9 cellular contexts compared by ENCODE assay signal in genomic region chr10:119667562-119668328, GRCh38. TPM values are rescaled to one million over a fixed set of nuclear protein-coding genes. Genes with fewer than 3 reads are reported as not detected.
DNase-seq lines count a peak whose midpoint lies in the region; ATAC-seq, FAIRE-seq and TF ChIP-seq lines count a peak whose summit lies in the region.
"Had no signal": no experiment of that assay in that cellular context is flagged by ENCODE, and none has a peak within 500 bp of the region (broad histone marks: within the 10 kb centered on the region; RNA-seq: fewer than 3 reads in every experiment).

No MANE protein-coding gene starts in this region.

- whole genome bisulfite sequencing in HUES64 = 41% methylated on average over 12 of the region's 12 CpGs
- 18% methylated on average over 11 of the region's 12 CpGs for WGBS in K562 (ENCODE audit: insufficient coverage, low coverage, missing lambda C conversion rate)
- WGBS in urinary bladder = 28% methylated on average over 12 of the region's 12 CpGs

- TF ChIP-seq RAD21 in K562 (CRISPR knock-in tag; conservative IDR thresholded peaks at IDR 0.05 in 1 of 2, IDR thresholded peaks at IDR 0.05 in 1 of 2) = 0 out of 4 replicates have a peak, but pooled peaks of 1 of the 2 experiments have one; percentile 21

- TF ChIP-seq CTCF in K562 (IDR thresholded peaks at IDR 0.05 in 2 of 3, conservative IDR thresholded peaks at IDR 0.05 in 1 of 3; ENCODE audit: insufficient read depth in 2 of 3, low read depth in 1 of 3, low read length in 3 of 3) = no peak; a peak in 1 of 6 replicates

- H3K9me1 ChIP-seq in K562 (ENCODE audit: control insufficient read depth, insufficient read depth, low read length) = peaks cover 8% of the 10 kb centered on the region

- DNase-seq in AG08396 (ENCODE audit: low spot score) = peak; percentile 94
- peak in 2 of 4 experiments; percentile 62 to 74 for DNase-seq in K562 (ENCODE audit: extremely low read depth in 1 of 4, low spot score in 3 of 4)
- DNase-seq in kidney glomerular epithelial cell (lab: John Stamatoyannopoulos, UW) = peak; percentile 91
- DNase-seq in LoVo (ENCODE audit: low spot score) = no peak
- DNase-seq in NCI-H2029 (lab: John Stamatoyannopoulos, UW) = no peak
- DNase-seq in T-helper 2 cell = no peak

- intact Hi-C loops in K562 (cut with micrococcal nuclease) = no loop called here

- H2AFZ ChIP-seq in K562 (ENCODE audit: low read depth, low read length) = no peak overlapping the region

- peaks cover 59% of the 10 kb centered on the region for H3K79me2 ChIP-seq in K562 (ENCODE audit: control insufficient read depth, insufficient read depth, low read length)

- peak; percentile 94 for FAIRE-seq in K562 (lab: Jason Lieb, UNC)
- FAIRE-seq: frontal cortex had no signal

- TF ChIP-seq EP300 in K562 (IDR thresholded peaks at IDR 0.05; ENCODE audit: low read length) = no peak

- POLR2A ChIA-PET in K562 (lab: Yijun Ruan, JAX) = no interaction called here

- no TSS peak for BruUV-seq in K562 (replicated peaks; lab: Mats Ljungman, UMichigan)

- CTCF ChIA-PET in K562 (lab: Yijun Ruan, JAX; ENCODE audit: low intra/inter-chr PET ratio) = no interaction called here

- H4K20me1 ChIP-seq in K562 (replicated peaks; ENCODE audit: control insufficient read depth, insufficient read depth, low read length) = peaks cover 29% of the 10 kb centered on the region

- TF ChIP-seq POLR2A in K562 (conservative IDR thresholded peaks at IDR 0.05) = no peak

- no peak overlapping the region for H3K9ac ChIP-seq in HUES64 (ENCODE audit: low read depth, low read length)
- H3K9ac ChIP-seq in K562 (ENCODE audit: insufficient read depth in 1 of 2, low read depth in 2 of 2, low read length in 2 of 2) = peak overlapping the region; percentile 37 to 72; a peak in 3 of 4 replicates

- H3K27me3 ChIP-seq in HUES64 (ENCODE audit: insufficient read depth, low read length) (no peaks in the 10 kb centered on the region), K562 (ENCODE audit: control insufficient read depth in 2 of 2, insufficient read depth in 2 of 2, low read length in 2 of 2) (no peaks in the 10 kb centered on the region)

- H3K27ac ChIP-seq in HUES64 (ENCODE audit: low read depth, low read length) (peak overlapping the region; percentile 46), K562 (ENCODE audit: extremely low read depth, low read depth, low read length) (peak overlapping the region; percentile 62), urinary bladder (ENCODE audit: low read depth) (peak overlapping the region; percentile 11)

- in situ Hi-C loops in K562 (cut with MboI) = no loop called here

- H3K36me3 ChIP-seq in HUES64 (ENCODE audit: insufficient read depth, low read length) = peaks cover 21% of the 10 kb centered on the region
- peaks cover 48% of the 10 kb centered on the region; the same call in 2 of the 3 replicates for H3K36me3 ChIP-seq in K562 (ENCODE audit: control insufficient read depth, insufficient read depth, low read length)
- H3K36me3 ChIP-seq in urinary bladder (ENCODE audit: insufficient read depth) = peaks cover 12% of the 10 kb centered on the region

- H3K4me1 ChIP-seq in HUES64 (ENCODE audit: insufficient read depth, low read length) (peaks cover 19% of the 10 kb centered on the region), K562 (replicated peaks in 1 of 2; ENCODE audit: control insufficient read depth in 2 of 2, insufficient read depth in 2 of 2, low read length in 2 of 2) (peaks cover 21 to 25% of the 10 kb centered on the region in 2 experiments; a peak in 4 of 5 replicates), urinary bladder (ENCODE audit: insufficient read depth) (no peaks in the 10 kb centered on the region)

- no peak overlapping the region for H3K4me3 ChIP-seq in HUES64 (ENCODE audit: low read length)
- H3K4me3 ChIP-seq in K562 = no peak overlapping the region
- H3K4me3 ChIP-seq in urinary bladder (ENCODE audit: low read depth, low read length) = no peak overlapping the region

- peak; percentile 82 for ATAC-seq in K562

- H3K9me3 ChIP-seq in HUES64 (ENCODE audit: insufficient read depth, low read depth, low read length) = no peaks in the 10 kb centered on the region
- H3K9me3 ChIP-seq in K562 (replicated peaks; ENCODE audit: control insufficient read depth, insufficient read depth, low read depth, low read length) = no peaks in the 10 kb centered on the region

- H3K4me2 ChIP-seq in K562 (ENCODE audit: insufficient read depth, low read length) = peak overlapping the region; percentile 56

TF ChIP-seq in K562, 482 proteins besides CTCF, POLR2A, EP300 and RAD21 (continues in another document):
- no peak for TF ChIP-seq PPARD (CRISPR knock-in tag; IDR thresholded peaks at IDR 0.05)
- TF ChIP-seq CREM (IDR thresholded peaks at IDR 0.05; ENCODE audit: low read depth) = 0 out of 2 replicates have a peak, but pooled peaks have one; percentile 16
- TF ChIP-seq, protein P1, sequence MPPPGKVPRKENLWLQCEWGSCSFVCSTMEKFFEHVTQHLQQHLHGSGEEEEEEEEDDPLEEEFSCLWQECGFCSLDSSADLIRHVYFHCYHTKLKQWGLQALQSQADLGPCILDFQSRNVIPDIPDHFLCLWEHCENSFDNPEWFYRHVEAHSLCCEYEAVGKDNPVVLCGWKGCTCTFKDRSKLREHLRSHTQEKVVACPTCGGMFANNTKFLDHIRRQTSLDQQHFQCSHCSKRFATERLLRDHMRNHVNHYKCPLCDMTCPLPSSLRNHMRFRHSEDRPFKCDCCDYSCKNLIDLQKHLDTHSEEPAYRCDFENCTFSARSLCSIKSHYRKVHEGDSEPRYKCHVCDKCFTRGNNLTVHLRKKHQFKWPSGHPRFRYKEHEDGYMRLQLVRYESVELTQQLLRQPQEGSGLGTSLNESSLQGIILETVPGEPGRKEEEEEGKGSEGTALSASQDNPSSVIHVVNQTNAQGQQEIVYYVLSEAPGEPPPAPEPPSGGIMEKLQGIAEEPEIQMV (tag; conservative IDR thresholded peaks at IDR 0.05; ENCODE audit: low read depth) = no peak
- peak; percentile 25; the same call in 1 of the 2 replicates for TF ChIP-seq L3MBTL2 (IDR thresholded peaks at IDR 0.05)
- TF ChIP-seq GABPB2 (CRISPR knock-in tag; conservative IDR thresholded peaks at IDR 0.05) = no peak
- TF ChIP-seq MYC (IDR thresholded peaks at IDR 0.05; ENCODE audit: low read depth, low read length) = peak; percentile 64; the same call in 1 of the 2 replicates
- no peak for TF ChIP-seq MYC (CRISPR knock-in tag; IDR thresholded peaks at IDR 0.05; ENCODE audit: borderline replicate concordance, low read depth)
- peak; percentile 43; the same call in 1 of the 2 replicates for TF ChIP-seq ZNF316 (IDR thresholded peaks at IDR 0.05)
- TF ChIP-seq NFE2 (IDR thresholded peaks at IDR 0.05; ENCODE audit: low read depth) = peak; percentile 52
- no peak for TF ChIP-seq ZNF707 (CRISPR knock-in tag; conservative IDR thresholded peaks at IDR 0.05)

RNA-seq across cellular contexts. Expression of gene BAG3, which starts 16.6 kb away (rescaled TPM):
- 10.7 TPM for polyA plus RNA-seq in HUES64 (2013, experiment 1 of 2)
- 14.3 TPM for polyA plus RNA-seq in HUES64 (2013, experiment 2 of 2)
- 6.2 and 7.7 TPM in 2 replicates for total RNA-seq in K562 (2011; cell fraction: chromatin; rRNA removed; ENCODE audit: low replicate concordance)
- total RNA-seq in K562 (2011; cell fraction: nucleolus; rRNA removed) = 5.0 and 5.5 TPM in 2 replicates
- 4.7 and 5.1 TPM in 2 replicates for total RNA-seq in K562 (2011; cell fraction: nucleoplasm; rRNA removed)
- total RNA-seq in K562 (2014; rRNA removed) = 9.7 and 14.2 TPM in 2 replicates
- total RNA-seq in K562 (2014; rRNA removed; fragmentation: Illumina TruSeq; extraction: Trizol) = 5.3 and 5.7 TPM in 2 replicates
- total RNA-seq in K562 (2015; rRNA removed; fragmentation: Illumina TruSeq; extraction: Trizol) = 7.2 and 9.2 TPM in 2 replicates
- 27.4 and 28.7 TPM in 2 replicates for total RNA-seq in K562 (2021)
- polyA plus RNA-seq in K562 (2011; rRNA removed) = 2.6 and 4.7 TPM in 2 replicates
- 3.8 and 6.1 TPM in 2 replicates for polyA plus RNA-seq in K562 (2011; cell fraction: cytosol; rRNA removed)
- 3.3 and 7.4 TPM in 2 replicates for polyA plus RNA-seq in K562 (2011; cell fraction: nucleus; rRNA removed)
- polyA plus RNA-seq in K562 (2012) = 27.9 and 31.0 TPM in 2 replicates
- 24.7 and 24.8 TPM in 2 replicates for polyA plus RNA-seq in K562 (2014; fragmentation: Illumina TruSeq; extraction: Trizol)
- polyA plus RNA-seq in K562 (2014; fragmentation: Nextera tagmentation; extraction: Ambion mirVana) = 1 to 10 TPM; 3.9 to 4.1 TPM
- 13.1 and 15.3 TPM in 2 replicates for polyA plus RNA-seq in K562 (2014; rRNA removed)
- polyA minus RNA-seq in K562 (2011; rRNA and poly(A)+ RNA removed) = 2.8 and 3.2 TPM in 2 replicates
- polyA minus RNA-seq in K562 (2011; cell fraction: cytosol; rRNA and poly(A)+ RNA removed) = 9.2 and 11.0 TPM in 2 replicates
- polyA minus RNA-seq in K562 (2011; cell fraction: nucleus; rRNA and poly(A)+ RNA removed) = 3.1 and 3.9 TPM in 2 replicates
- 8.2 TPM for total RNA-seq in urinary bladder
- 70.0 TPM for polyA plus RNA-seq in urinary bladder

RNA-seq across cellular contexts. Expression of gene INPP5F, which starts 58.1 kb away (rescaled TPM):
- polyA plus RNA-seq in HUES64 (2013, experiment 1 of 2) = 90.1 TPM
- polyA plus RNA-seq in HUES64 (2013, experiment 2 of 2) = 92.1 TPM
- 8.9 and 19.4 TPM in 2 replicates for total RNA-seq in K562 (2011; cell fraction: chromatin; rRNA removed; ENCODE audit: low replicate concordance)
- 2.9 and 3.0 TPM in 2 replicates for total RNA-seq in K562 (2011; cell fraction: nucleolus; rRNA removed)
- total RNA-seq in K562 (2011; cell fraction: nucleoplasm; rRNA removed) = 6.8 and 9.2 TPM in 2 replicates
- total RNA-seq in K562 (2014; rRNA removed) = 3.3 and 3.7 TPM in 2 replicates
- total RNA-seq in K562 (2014; rRNA removed; fragmentation: Illumina TruSeq; extraction: Trizol) = 5.6 and 7.3 TPM in 2 replicates
- total RNA-seq in K562 (2015; rRNA removed; fragmentation: Illumina TruSeq; extraction: Trizol) = 5.3 and 5.9 TPM in 2 replicates
- total RNA-seq in K562 (2021) = 5.4 and 6.3 TPM in 2 replicates
- polyA plus RNA-seq in K562 (2011; rRNA removed) = 5.0 and 6.4 TPM in 2 replicates
- 1.8 and 3.4 TPM in 2 replicates for polyA plus RNA-seq in K562 (2011; cell fraction: cytosol; rRNA removed)
- 5.3 and 5.7 TPM in 2 replicates for polyA plus RNA-seq in K562 (2011; cell fraction: nucleus; rRNA removed)
- polyA plus RNA-seq in K562 (2012) = 4.1 and 5.4 TPM in 2 replicates
- 5.7 and 6.0 TPM in 2 replicates for polyA plus RNA-seq in K562 (2014; fragmentation: Illumina TruSeq; extraction: Trizol)
- 1 to 10 TPM; 1.6 to 1.7 TPM for polyA plus RNA-seq in K562 (2014; fragmentation: Nextera tagmentation; extraction: Ambion mirVana)
- polyA plus RNA-seq in K562 (2014; rRNA removed) = 5.7 and 6.1 TPM in 2 replicates
- polyA minus RNA-seq in K562 (2011; rRNA and poly(A)+ RNA removed) = 6.6 and 9.7 TPM in 2 replicates
- 3.0 and 3.6 TPM in 2 replicates for polyA minus RNA-seq in K562 (2011; cell fraction: cytosol; rRNA and poly(A)+ RNA removed)
- polyA minus RNA-seq in K562 (2011; cell fraction: nucleus; rRNA and poly(A)+ RNA removed) = 4.0 and 10.0 TPM in 2 replicates
- 58.3 TPM for total RNA-seq in urinary bladder
- polyA plus RNA-seq in urinary bladder = 11.6 TPM

Comparison
In these comparisons a context has a peak if more than half of its experiments do, and no peak if none do; other contexts are left out.
1. DNase-seq: peak in AG08396 (single experiment) and kidney glomerular epithelial cell (single experiment); none in LoVo (single experiment), NCI-H2029 (single experiment) and T-helper 2 cell (0 of 5).
2. H3K27ac ChIP-seq: peak in every context shown above with its lines; median percentile 62 in K562; 46 in HUES64; 11 in urinary bladder.